23 cellular contexts compared by ENCODE assay signal in genomic region chr11:66710384-66710930, GRCh38.
"Had no signal": no experiment of that assay in that cellular context is flagged by ENCODE, and none has a peak within 500 bp of the region (broad histone marks: within the 10 kb centered on the region; RNA-seq: fewer than 3 reads in every experiment).

No MANE protein-coding gene starts in this region.

- H3K36me3 ChIP-seq: gastroesophageal sphincter had no signal

- DNase-seq: activated CD4-positive, alpha-beta T cell treated with anti-CD3 and anti-CD28 coated beads for 1 hour; activated CD4-positive, alpha-beta T cell treated with anti-CD3 and anti-CD28 coated beads for 48 hours; activated CD4-positive, alpha-beta T cell treated with anti-CD3 and anti-CD28 coated beads, Interleukin-2, amount 50 U/mL, for 1 hour; activated CD4-positive, alpha-beta T cell treated with anti-CD3 and anti-CD28 coated beads, Interleukin-2, amount 50 U/mL, for 48 hours; activated CD8-positive, alpha-beta memory T cell treated with anti-CD3 and anti-CD28 coated beads for 24 hours; activated CD8-positive, alpha-beta T cell treated with anti-CD3 and anti-CD28 coated beads for 36 hours; activated effector memory CD4-positive, alpha-beta T cell treated with Interleukin-2 at 50 U/mL for 16 hours; activated gamma-delta T cell treated with Interleukin-2 at 50 U/mL for 16 hours; activated naive CD4-positive, alpha-beta T cell treated with anti-CD3 and anti-CD28 coated beads, Interleukin-2, amount 50 U/mL, for 16 hours; activated naive CD4-positive, alpha-beta T cell treated with Interleukin-2 at 50 U/mL for 16 hours; activated T-cell treated with anti-CD3 and anti-CD28 coated beads, Interleukin-2, amount 50 U/mL, for 4 hours; amniotic stem cell; aorta; body of pancreas; effector CD8-positive, alpha-beta T cell; esophagus squamous epithelium; foreskin melanocyte; T-helper 2 cell had no signal

- H3K9me3 ChIP-seq: body of pancreas, esophagus squamous epithelium, gastroesophageal sphincter had no signal

- H3K27me3 ChIP-seq: body of pancreas, esophagus squamous epithelium, gastroesophageal sphincter had no signal

- ATAC-seq: activated CD8-positive, alpha-beta T cell treated with anti-CD3 and anti-CD28 coated beads for 36 hours; activated T-cell treated with anti-CD3 and anti-CD28 coated beads, Interleukin-2, amount 50 U/mL, for 4 hours; activated T-helper 17 cell treated with anti-CD3 and anti-CD28 coated beads, Interleukin-2, amount 50 U/mL, for 72 hours; body of pancreas; gastroesophageal sphincter; WTC11 had no signal

- H3K4me3 ChIP-seq: body of pancreas, esophagus squamous epithelium, gastroesophageal sphincter had no signal

- H3K4me1 ChIP-seq: body of pancreas, gastroesophageal sphincter had no signal

- H3K27ac ChIP-seq: body of pancreas, epithelial cell of prostate, esophagus squamous epithelium, gastroesophageal sphincter, VCaP had no signal
